8 cellular contexts compared by ENCODE assay signal in the genomic region with DNA sequence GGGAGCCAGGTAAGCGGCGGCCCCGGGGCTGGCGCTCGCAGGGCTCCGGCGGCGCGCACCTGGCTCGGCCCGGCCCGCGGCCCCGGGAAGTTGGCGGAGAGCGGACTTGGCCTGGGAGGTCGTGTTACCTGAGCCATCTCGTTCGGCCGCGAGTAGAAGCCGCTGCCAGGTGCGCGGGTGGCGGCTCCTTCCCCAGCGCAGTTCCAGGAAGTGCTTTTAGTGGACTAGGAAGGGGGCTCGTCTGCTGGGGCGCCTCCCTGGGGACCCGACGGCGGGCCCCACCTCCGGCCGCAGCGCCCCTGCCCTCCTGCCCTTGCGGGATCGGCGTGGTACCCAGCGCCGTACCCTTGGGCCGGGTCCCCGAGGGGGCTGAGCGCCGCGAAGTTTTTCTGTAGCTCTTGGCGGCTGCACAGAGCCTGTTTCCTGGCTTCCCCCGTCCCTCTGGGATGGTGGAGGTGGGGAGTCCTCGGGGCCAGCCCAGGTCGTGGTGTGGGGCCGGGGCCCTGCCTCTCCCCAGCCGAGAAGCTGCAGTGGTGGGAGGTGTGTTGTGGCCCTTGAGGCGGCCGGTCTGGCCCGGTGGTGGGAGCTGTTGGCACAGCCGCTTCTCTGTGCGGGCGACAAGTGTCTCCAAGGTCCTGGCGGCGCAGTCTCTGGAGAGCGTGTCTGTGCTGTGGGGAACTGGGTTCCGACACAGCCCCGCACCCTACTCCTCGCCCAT.
A peak's percentile ranks its signal among the peaks of the same experiment; 100 is the strongest.
DNase-seq lines count a peak whose midpoint lies in the region; ATAC-seq, FAIRE-seq and TF ChIP-seq lines count a peak whose summit lies in the region.

No MANE protein-coding gene starts in this region.

- ATAC-seq in A549 (peak; percentile 10 to 42; a peak in 5 of 6 replicates), GM19328 (IDR thresholded peaks at IDR 0.05; ENCODE audit: unreplicated experiment) (peak; percentile 22), HG03558 (IDR thresholded peaks at IDR 0.05; ENCODE audit: extremely low read depth, unreplicated experiment) (peak; percentile 18)
- ATAC-seq in activated T-cell treated with anti-CD3 and anti-CD28 coated beads, Interleukin-2, amount 50 U/mL, for 4 hours, result peak; percentile 2 to 6

- DNase-seq in A549 (ENCODE audit: low read depth in 1 of 2, low spot score in 1 of 2) (no peak), left ventricle myocardium inferior (no peak), sigmoid colon (no peak), HuH-7.5 (ENCODE audit: low spot score) (no peak), NCI-H1694 (lab: John Stamatoyannopoulos, UW) (no peak)
- peak; percentile 10 for DNase-seq in activated T-cell treated with anti-CD3 and anti-CD28 coated beads, Interleukin-2, amount 50 U/mL, for 4 hours

- POLR2A ChIA-PET in A549 (lab: Yijun Ruan, JAX), result interaction anchor here (0.7 to 0.9 kb wide), 4 partner anchors 10 to 46 kb away, joined by 3 to 4 read pairs (median 3); no protein-coding TSS in a partner anchor

- TF ChIP-seq RAD21 in A549 (conservative IDR thresholded peaks at IDR 0.05 in 1 of 2, IDR thresholded peaks at IDR 0.05 in 1 of 2), result no peak

- no peak for FAIRE-seq in A549 (lab: Jason Lieb, UNC)

- no peaks in the 10 kb centered on the region for H3K27me3 Mint-ChIP-seq in activated T-cell treated with anti-CD3 and anti-CD28 coated beads, Interleukin-2, amount 50 U/mL, for 4 hours (ENCODE audit: low read depth)

- CTCF ChIA-PET in A549 (lab: Yijun Ruan, JAX), result interaction anchor here (1.0 to 1.4 kb wide), 5 partner anchors 26 to 51 kb away, joined by 3 to 8 read pairs (median 4); no protein-coding TSS in a partner anchor

- TF ChIP-seq EP300 in A549 (IDR thresholded peaks at IDR 0.05) (no peak), sigmoid colon (IDR thresholded peaks at IDR 0.05) (no peak)

- H3K36me3 ChIP-seq in left ventricle myocardium inferior, result no peaks in the 10 kb centered on the region
- no peaks in the 10 kb centered on the region for H3K36me3 ChIP-seq in sigmoid colon

- H3K4me3 ChIP-seq in A549 (peak overlapping the region; percentile 68), left ventricle myocardium inferior (peak overlapping the region; percentile 74), sigmoid colon (peak overlapping the region in 3 of 4 donors; percentile 48 to 57 (median 57))

- H3K36me3 Mint-ChIP-seq in activated T-cell treated with anti-CD3 and anti-CD28 coated beads, Interleukin-2, amount 50 U/mL, for 4 hours (ENCODE audit: insufficient read depth), result no peaks in the 10 kb centered on the region

- H3K4me1 Mint-ChIP-seq in activated T-cell treated with anti-CD3 and anti-CD28 coated beads, Interleukin-2, amount 50 U/mL, for 4 hours (ENCODE audit: low read depth), result peaks cover 58% of the 10 kb centered on the region

- H3K4me3 Mint-ChIP-seq in activated T-cell treated with anti-CD3 and anti-CD28 coated beads, Interleukin-2, amount 50 U/mL, for 4 hours, result peak overlapping the region; percentile 85

- peak overlapping the region; percentile 79 for H3K4me2 ChIP-seq in A549

- TF ChIP-seq POLR2A in A549 (IDR thresholded peaks at IDR 0.05; ENCODE audit: low read length), result no peak
- no peak for TF ChIP-seq POLR2A in sigmoid colon (IDR thresholded peaks at IDR 0.05)

- H3K4me1 ChIP-seq in A549, result peaks cover 12% of the 10 kb centered on the region; the same call in 2 of the 3 replicates
- H3K4me1 ChIP-seq in left ventricle myocardium inferior, result peaks cover 54% of the 10 kb centered on the region
- peaks cover 0 to 22% (median 21%) of the 10 kb centered on the region in 4 donors for H3K4me1 ChIP-seq in sigmoid colon

- H3K9me3 Mint-ChIP-seq in activated T-cell treated with anti-CD3 and anti-CD28 coated beads, Interleukin-2, amount 50 U/mL, for 4 hours, result no peaks in the 10 kb centered on the region

- intact Hi-C loops in left ventricle myocardium inferior (cut with micrococcal nuclease), result no loop called here
- intact Hi-C loops in sigmoid colon (cut with DNase I), result no loop called here

- no peak for TF ChIP-seq CTCF in A549 (IDR thresholded peaks at IDR 0.05)
- TF ChIP-seq CTCF in left ventricle myocardium inferior (IDR thresholded peaks at IDR 0.05; ENCODE audit: borderline replicate concordance), result no peak
- TF ChIP-seq CTCF in sigmoid colon (IDR thresholded peaks at IDR 0.05), result no peak

- no peaks in the 10 kb centered on the region for H3K9me3 ChIP-seq in A549
- H3K9me3 ChIP-seq in left ventricle myocardium inferior (replicated peaks), result no peaks in the 10 kb centered on the region
- H3K9me3 ChIP-seq in sigmoid colon, result no peaks in the 10 kb centered on the region

- H3K27ac ChIP-seq in A549 (peak overlapping the region; percentile 57 to 82), left ventricle myocardium inferior (replicated peaks) (peak overlapping the region; percentile 82), sigmoid colon (peak overlapping the region in 2 of 4 donors; percentile 3 to 12)

- WGBS in A549 (ENCODE audit: missing lambda C conversion rate), result 38% methylated on average over 32 of the region's 62 CpGs
- 0 to 3% methylated on average over 62 of the region's 62 CpGs for WGBS in sigmoid colon, 2 donors

- H3K27me3 ChIP-seq in left ventricle myocardium inferior (ENCODE audit: low read depth) (peaks cover 55% of the 10 kb centered on the region), sigmoid colon (peaks cover 19 to 56% (median 32%) of the 10 kb centered on the region in 3 donors)

TF ChIP-seq in A549, 52 proteins besides CTCF, POLR2A, EP300 and RAD21:
- TF ChIP-seq KDM1A (IDR thresholded peaks at IDR 0.05; ENCODE audit: low read depth) (no peak), MYC (IDR thresholded peaks at IDR 0.05; ENCODE audit: borderline replicate concordance, low read length) (no peak), ZSCAN20 (CRISPR knock-in tag; IDR thresholded peaks at IDR 0.05) (no peak), MAFK (IDR thresholded peaks at IDR 0.05; ENCODE audit: partially characterized antibody) (no peak), CHD2 (IDR thresholded peaks at IDR 0.05; ENCODE audit: low read length, partially characterized antibody) (no peak)
- TF ChIP-seq, protein P1, sequence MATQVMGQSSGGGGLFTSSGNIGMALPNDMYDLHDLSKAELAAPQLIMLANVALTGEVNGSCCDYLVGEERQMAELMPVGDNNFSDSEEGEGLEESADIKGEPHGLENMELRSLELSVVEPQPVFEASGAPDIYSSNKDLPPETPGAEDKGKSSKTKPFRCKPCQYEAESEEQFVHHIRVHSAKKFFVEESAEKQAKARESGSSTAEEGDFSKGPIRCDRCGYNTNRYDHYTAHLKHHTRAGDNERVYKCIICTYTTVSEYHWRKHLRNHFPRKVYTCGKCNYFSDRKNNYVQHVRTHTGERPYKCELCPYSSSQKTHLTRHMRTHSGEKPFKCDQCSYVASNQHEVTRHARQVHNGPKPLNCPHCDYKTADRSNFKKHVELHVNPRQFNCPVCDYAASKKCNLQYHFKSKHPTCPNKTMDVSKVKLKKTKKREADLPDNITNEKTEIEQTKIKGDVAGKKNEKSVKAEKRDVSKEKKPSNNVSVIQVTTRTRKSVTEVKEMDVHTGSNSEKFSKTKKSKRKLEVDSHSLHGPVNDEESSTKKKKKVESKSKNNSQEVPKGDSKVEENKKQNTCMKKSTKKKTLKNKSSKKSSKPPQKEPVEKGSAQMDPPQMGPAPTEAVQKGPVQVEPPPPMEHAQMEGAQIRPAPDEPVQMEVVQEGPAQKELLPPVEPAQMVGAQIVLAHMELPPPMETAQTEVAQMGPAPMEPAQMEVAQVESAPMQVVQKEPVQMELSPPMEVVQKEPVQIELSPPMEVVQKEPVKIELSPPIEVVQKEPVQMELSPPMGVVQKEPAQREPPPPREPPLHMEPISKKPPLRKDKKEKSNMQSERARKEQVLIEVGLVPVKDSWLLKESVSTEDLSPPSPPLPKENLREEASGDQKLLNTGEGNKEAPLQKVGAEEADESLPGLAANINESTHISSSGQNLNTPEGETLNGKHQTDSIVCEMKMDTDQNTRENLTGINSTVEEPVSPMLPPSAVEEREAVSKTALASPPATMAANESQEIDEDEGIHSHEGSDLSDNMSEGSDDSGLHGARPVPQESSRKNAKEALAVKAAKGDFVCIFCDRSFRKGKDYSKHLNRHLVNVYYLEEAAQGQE (IDR thresholded peaks at IDR 0.05), result no peak
